Comparison of ENCODE assay signal across 1 cellular context in genomic region chr14:97033556-97034081, GRCh38.
TF ChIP-seq lines count a peak whose summit lies in the region.

No MANE protein-coding gene starts in this region.

TF ChIP-seq in GM23338, 12 proteins besides CTCF, POLR2A, EP300 and RAD21 (continued from another document):
- no peak for TF ChIP-seq ZNF462 (CRISPR knock-in tag; IDR thresholded peaks at IDR 0.05)
